9 cellular contexts compared by ENCODE assay signal in genomic region chr3:105686324-105686897, GRCh38.
DNase-seq lines count a peak whose midpoint lies in the region; ATAC-seq, FAIRE-seq and TF ChIP-seq lines count a peak whose summit lies in the region.
"Had no signal": no experiment of that assay in that cellular context is flagged by ENCODE, and none has a peak within 500 bp of the region (broad histone marks: within the 10 kb centered on the region; RNA-seq: fewer than 3 reads in every experiment).

No MANE protein-coding gene starts in this region.

- peak overlapping the region in 1 of 2 donors; percentile 42 for H3K4me3 Mint-ChIP-seq in stimulated activated naive CD8-positive, alpha-beta T cell treated with anti-CD3 and anti-CD28 coated beads, Interleukin-15, amount 100 ng/mL, for 72 hours
- no peak overlapping the region for H3K4me3 Mint-ChIP-seq in activated T-cell treated with anti-CD3 and anti-CD28 coated beads, Interleukin-2, amount 50 U/mL, for 4 hours

- peaks cover 31% of the 10 kb centered on the region for H3K4me1 Mint-ChIP-seq in stimulated activated naive CD8-positive, alpha-beta T cell treated with anti-CD3 and anti-CD28 coated beads, Interleukin-15, amount 100 ng/mL, for 72 hours
- peaks cover 24% of the 10 kb centered on the region for H3K4me1 Mint-ChIP-seq in activated T-cell treated with anti-CD3 and anti-CD28 coated beads, Interleukin-2, amount 50 U/mL, for 4 hours (ENCODE audit: low read depth)

- H3K36me3 ChIP-seq in BE2C (peaks cover 27% of the 10 kb centered on the region), gastrocnemius medialis (peaks cover 0 to 3% of the 10 kb centered on the region in 2 donors)
- H3K36me3 ChIP-seq: SJSA1 had no signal

- H3K27me3 Mint-ChIP-seq in stimulated activated naive CD8-positive, alpha-beta T cell treated with anti-CD3 and anti-CD28 coated beads, Interleukin-15, amount 100 ng/mL, for 72 hours, result no peaks in the 10 kb centered on the region
- H3K27me3 Mint-ChIP-seq in activated T-cell treated with anti-CD3 and anti-CD28 coated beads, Interleukin-2, amount 50 U/mL, for 4 hours (ENCODE audit: low read depth), result no peaks in the 10 kb centered on the region

- no peak overlapping the region for H3K27ac ChIP-seq in RWPE1
- H3K27ac ChIP-seq in gastrocnemius medialis, result no peak overlapping the region
- H3K27ac ChIP-seq: SJSA1 had no signal

- H3K4me3 ChIP-seq in BE2C (ENCODE audit: low read depth, low read length), result no peak overlapping the region
- H3K4me3 ChIP-seq in fibroblast of pulmonary artery (replicated peaks; ENCODE audit: low read depth, low read length), result no peak overlapping the region
- H3K4me3 ChIP-seq in gastrocnemius medialis, result no peak overlapping the region
- H3K4me3 ChIP-seq: SJSA1 had no signal

- peak; percentile 75 for TF ChIP-seq CTCF in BE2C (IDR thresholded peaks at IDR 0.05; ENCODE audit: low read depth, low read length)
- TF ChIP-seq CTCF in RWPE1 (conservative IDR thresholded peaks at IDR 0.05; ENCODE audit: low read depth), result peak; percentile 83
- TF ChIP-seq CTCF in fibroblast of pulmonary artery (IDR thresholded peaks at IDR 0.05; ENCODE audit: low read length, missing control alignments), result peak; percentile 80
- peak in 4 of 5 experiments; percentile 33 to 73 (median 70) for TF ChIP-seq CTCF in gastrocnemius medialis (IDR thresholded peaks at IDR 0.05 in 4 of 5, conservative IDR thresholded peaks at IDR 0.05 in 1 of 5)

- peak; percentile 9 for FAIRE-seq in GM12892 (lab: Jason Lieb, UNC)

- CTCF ChIA-PET in RWPE1 (lab: Yijun Ruan, JAX), result interaction anchor here (0.7 to 1.1 kb wide), 2 partner anchors 296 to 472 kb away, joined by 3 read pairs; no protein-coding TSS in a partner anchor

- intact Hi-C loops in gastrocnemius medialis (cut with DNase I; ENCODE audit: low total_unique reads), result loop anchor here (2.0 to 10.0 kb wide), 3 partner anchors 181 to 922 kb away; partner anchors contain the start of gene CBLB

- H3K4me1 ChIP-seq in BE2C, result peaks cover 13% of the 10 kb centered on the region
- peaks cover 0 to 2% of the 10 kb centered on the region in 2 donors for H3K4me1 ChIP-seq in gastrocnemius medialis

- ATAC-seq in gastrocnemius medialis, result no peak
- ATAC-seq in stimulated activated naive CD8-positive, alpha-beta T cell treated with anti-CD3 and anti-CD28 coated beads, Interleukin-15, amount 100 ng/mL, for 72 hours, result no peak
- no peak for ATAC-seq in activated T-cell treated with anti-CD3 and anti-CD28 coated beads, Interleukin-2, amount 50 U/mL, for 4 hours

- in situ Hi-C loops in gastrocnemius medialis (cut with MboI; ENCODE audit: low sequenced_read_pairs in 4 of 4), result loop anchor here (10.0 to 25.0 kb wide), 3 partner anchors 926 to 1376 kb away; no protein-coding TSS in a partner anchor

- POLR2A ChIA-PET in RWPE1 (lab: Yijun Ruan, JAX; ENCODE audit: low non-redundant PET), result no interaction called here

- H3K27ac Mint-ChIP-seq in stimulated activated naive CD8-positive, alpha-beta T cell treated with anti-CD3 and anti-CD28 coated beads, Interleukin-15, amount 100 ng/mL, for 72 hours, result no peak overlapping the region

- TF ChIP-seq POLR2A in GM12892 (IDR thresholded peaks at IDR 0.05; ENCODE audit: low read depth, low read length) (no peak), gastrocnemius medialis (IDR thresholded peaks at IDR 0.05) (no peak)

- DNase-seq in BE2C (no peak), GM12892 (ENCODE audit: insufficient read length) (no peak), RWPE1 (ENCODE audit: low spot score) (peak; percentile 35), fibroblast of pulmonary artery (ENCODE audit: low read depth) (peak; percentile 62), gastrocnemius medialis (no peak), islet precursor cell (no peak)
- no peak for DNase-seq in stimulated activated naive CD8-positive, alpha-beta T cell treated with anti-CD3 and anti-CD28 coated beads, Interleukin-15, amount 100 ng/mL, for 72 hours
- no peak for DNase-seq in activated T-cell treated with anti-CD3 and anti-CD28 coated beads, Interleukin-2, amount 50 U/mL, for 4 hours

- H3K9me3 ChIP-seq in BE2C, result no peaks in the 10 kb centered on the region
- no peaks in the 10 kb centered on the region for H3K9me3 ChIP-seq in gastrocnemius medialis
- H3K9me3 ChIP-seq: SJSA1 had no signal

- H3K27me3 ChIP-seq in BE2C (no peaks in the 10 kb centered on the region), gastrocnemius medialis (no peaks in the 10 kb centered on the region)
- H3K27me3 ChIP-seq: SJSA1 had no signal

- no peaks in the 10 kb centered on the region for H3K9me3 Mint-ChIP-seq in stimulated activated naive CD8-positive, alpha-beta T cell treated with anti-CD3 and anti-CD28 coated beads, Interleukin-15, amount 100 ng/mL, for 72 hours
- no peaks in the 10 kb centered on the region for H3K9me3 Mint-ChIP-seq in activated T-cell treated with anti-CD3 and anti-CD28 coated beads, Interleukin-2, amount 50 U/mL, for 4 hours

- peaks cover 32% of the 10 kb centered on the region for H3K36me3 Mint-ChIP-seq in activated T-cell treated with anti-CD3 and anti-CD28 coated beads, Interleukin-2, amount 50 U/mL, for 4 hours (ENCODE audit: insufficient read depth)

Comparison
In these comparisons a context has a peak if more than half of its experiments do, and no peak if none do; other contexts are left out.
1. DNase-seq: peak in RWPE1 (single experiment) and fibroblast of pulmonary artery (single experiment); none in BE2C (single experiment), GM12892 (single experiment), gastrocnemius medialis (0 of 2), stimulated activated naive CD8-positive, alpha-beta T cell treated with anti-CD3 and anti-CD28 coated beads, Interleukin-15, amount 100 ng/mL, for 72 hours (0 of 2), activated T-cell treated with anti-CD3 and anti-CD28 coated beads, Interleukin-2, amount 50 U/mL, for 4 hours (single experiment) and islet precursor cell (single experiment).
2. Peak in every context shown above with its lines, with median percentiles within 50 percentile points of each other: CTCF ChIP-seq.